15 cellular contexts compared by ENCODE assay signal in genomic region chr14:54220697-54221431, GRCh38.
DNase-seq lines count a peak whose midpoint lies in the region; ATAC-seq, FAIRE-seq and TF ChIP-seq lines count a peak whose summit lies in the region.
"Had no signal": no experiment of that assay in that cellular context is flagged by ENCODE, and none has a peak within 500 bp of the region (broad histone marks: within the 10 kb centered on the region; RNA-seq: fewer than 3 reads in every experiment).

No MANE protein-coding gene starts in this region.

- H3K9me2 ChIP-seq in hepatocyte (replicated peaks; ENCODE audit: insufficient read depth) = no peaks in the 10 kb centered on the region

- H3K9me3 ChIP-seq in BLaER1 (no peaks in the 10 kb centered on the region; the same call in 1 of the 2 replicates), adipocyte (ENCODE audit: control insufficient read depth, low read length) (no peaks in the 10 kb centered on the region), hepatocyte (ENCODE audit: low read depth) (no peaks in the 10 kb centered on the region), ovary (no peaks in the 10 kb centered on the region)
- H3K9me3 ChIP-seq: mucosa of descending colon, Peyer's patch had no signal

- FAIRE-seq in GM12891 (lab: Jason Lieb, UNC) = no peak

- TF ChIP-seq EP300 in ovary (IDR thresholded peaks at IDR 0.05) = no peak

- WGBS in hepatocyte (ENCODE audit: low lambda C conversion rate, missing lambda C conversion rate) = 28% methylated on average over 5 of the region's 5 CpGs
- WGBS in ovary, 3 donors = 14 to 23% (median 16%) methylated on average over 5 of the region's 5 CpGs

- H3K4me1 ChIP-seq in BLaER1 (peaks cover 11% of the 10 kb centered on the region; the same call in 1 of the 2 replicates), adipocyte (ENCODE audit: control insufficient read depth, insufficient read depth, low read length) (peaks cover 13% of the 10 kb centered on the region), hepatocyte (ENCODE audit: insufficient read depth) (peaks cover 26% of the 10 kb centered on the region), ovary (ENCODE audit: insufficient read depth) (peaks cover 2% of the 10 kb centered on the region)

- peak overlapping the region; percentile 63 for H3K4me2 ChIP-seq in BLaER1
- peak overlapping the region; percentile 78 for H3K4me2 ChIP-seq in hepatocyte

- H3K4me3 ChIP-seq in BLaER1 = peak overlapping the region; percentile 40; the same call in 1 of the 2 replicates
- peak overlapping the region; percentile 76 for H3K4me3 ChIP-seq in adipocyte (ENCODE audit: low read length)
- no peak overlapping the region for H3K4me3 ChIP-seq in hepatocyte
- H3K4me3 ChIP-seq in ovary = peak overlapping the region; percentile 22
- H3K4me3 ChIP-seq: mucosa of descending colon had no signal

- H3K27ac ChIP-seq in BLaER1 = no peak overlapping the region
- H3K27ac ChIP-seq in hepatocyte = no peak overlapping the region
- H3K27ac ChIP-seq in ovary = no peak overlapping the region
- H3K27ac ChIP-seq: Peyer's patch had no signal

- H4K20me1 ChIP-seq in BLaER1 (no peaks in the 10 kb centered on the region), hepatocyte (ENCODE audit: insufficient read depth, poor library complexity, severe bottlenecking) (no peaks in the 10 kb centered on the region)

- intact Hi-C loops in ovary (cut with DNase I) = no loop called here

- H3K9ac ChIP-seq in BLaER1 (no peak overlapping the region), adipocyte (ENCODE audit: low read length) (no peak overlapping the region)

- no peak for TF ChIP-seq POLR2A in ovary (IDR thresholded peaks at IDR 0.05)
- no peak for TF ChIP-seq POLR2A in GM12891 (IDR thresholded peaks at IDR 0.05; ENCODE audit: low read depth, low read length)

- H2AFZ ChIP-seq in hepatocyte = peak overlapping the region; percentile 59

- no peak for TF ChIP-seq CTCF in hepatocyte (IDR thresholded peaks at IDR 0.05; ENCODE audit: poor library complexity)
- TF ChIP-seq CTCF in ovary (IDR thresholded peaks at IDR 0.05) = no peak

- H3K36me3 ChIP-seq in BLaER1 (no peaks in the 10 kb centered on the region), adipocyte (ENCODE audit: control insufficient read depth, insufficient read depth, low read length, severe bottlenecking) (no peaks in the 10 kb centered on the region), hepatocyte (replicated peaks; ENCODE audit: insufficient read depth, low read depth) (no peaks in the 10 kb centered on the region), ovary (no peaks in the 10 kb centered on the region)
- H3K36me3 ChIP-seq: Peyer's patch had no signal

- no peak for ATAC-seq in HG02610 (IDR thresholded peaks at IDR 0.05; ENCODE audit: unreplicated experiment)
- ATAC-seq: mucosa of descending colon had no signal

- DNase-seq in adipocyte (ENCODE audit: low read depth) (no peak), hepatocyte (ENCODE audit: low spot score) (no peak), ovary (no peak), GM12891 (ENCODE audit: insufficient read length, low spot score) (no peak), NCI-H1092 treated with DMSO at 0.1 percent for 48 hours (lab: John Stamatoyannopoulos, UW) (no peak)
- no peak for DNase-seq in activated CD8-positive, alpha-beta memory T cell treated with anti-CD3 and anti-CD28 coated beads, Interleukin-2, amount 50 U/mL, for 48 hours
- DNase-seq: activated CD4-positive, alpha-beta memory T cell treated with anti-CD3 and anti-CD28 coated beads for 36 hours; activated naive CD4-positive, alpha-beta T cell treated with Interleukin-2 at 50 U/mL for 16 hours; GF-D8; hippocampal formation; mucosa of descending colon; MV-4-11; Peyer's patch had no signal

- H3K79me2 ChIP-seq in hepatocyte = no peaks in the 10 kb centered on the region

- H3K27me3 ChIP-seq in BLaER1 (peaks cover 26% of the 10 kb centered on the region), adipocyte (replicated peaks; ENCODE audit: control insufficient read depth, insufficient read depth, low read length) (peaks cover 20% of the 10 kb centered on the region), hepatocyte (peaks cover 4% of the 10 kb centered on the region), ovary (no peaks in the 10 kb centered on the region)
- H3K27me3 ChIP-seq: Peyer's patch had no signal

TF ChIP-seq in GM12891, 5 proteins besides CTCF, POLR2A, EP300 and RAD21:
- TF ChIP-seq POLR2AphosphoS5 (IDR thresholded peaks at IDR 0.05; ENCODE audit: low read depth, low read length) (no peak), PAX5 (IDR thresholded peaks at IDR 0.05; ENCODE audit: insufficient read depth, low read length, severe bottlenecking) (no peak), TAF1 (IDR thresholded peaks at IDR 0.05; ENCODE audit: low read depth, low read length) (no peak), POU2F2 (IDR thresholded peaks at IDR 0.05; ENCODE audit: low read depth, low read length) (no peak), SPI1 (IDR thresholded peaks at IDR 0.05; ENCODE audit: low read depth, low read length) (no peak)
TF ChIP-seq in GM12891: peak in this region for 0.
